Comparison of ENCODE assay signal across 15 cellular contexts in genomic region chr2:209661286-209661685, GRCh38.
DNase-seq lines count a peak whose midpoint lies in the region; ATAC-seq and TF ChIP-seq lines count a peak whose summit lies in the region.
"Had no signal": no experiment of that assay in that cellular context is flagged by ENCODE, and none has a peak within 500 bp of the region (broad histone marks: within the 10 kb centered on the region; RNA-seq: fewer than 3 reads in every experiment).

No MANE protein-coding gene starts in this region.

- no peak overlapping the region for H3K27ac ChIP-seq in substantia nigra (ENCODE audit: low read depth, low read length, poor library complexity, severe bottlenecking)
- H3K27ac ChIP-seq: KMS-11, SJSA1, skin epidermis, tibial nerve had no signal

- ATAC-seq in SK-N-SH treated with all-trans-retinoic acid at 6 μM for 48 hours (peak; percentile 57), GM19452 (IDR thresholded peaks at IDR 0.05; ENCODE audit: unreplicated experiment) (no peak), GM21528 (IDR thresholded peaks at IDR 0.05; ENCODE audit: low FRiP score, unreplicated experiment) (no peak)

- peak; percentile 6 for DNase-seq in DMS79 treated with DMSO at 0.1 percent for 48 hours (lab: John Stamatoyannopoulos, UW)
- no peak for DNase-seq in DMS79 (lab: John Stamatoyannopoulos, UW)
- DNase-seq in iPS DF 19.7 (ENCODE audit: low read depth, low spot score): peak; percentile 28
- DNase-seq in substantia nigra (lab: John Stamatoyannopoulos, UW): peak in 29 of 49 donors; percentile 1 to 57 (median 22)
- DNase-seq in A172 (ENCODE audit: low spot score): no peak
- DNase-seq: activated B cell treated with CpG ODN at 0.5 μM for 24 hours; activated T-cell treated with anti-CD3 and anti-CD28 coated beads, Interleukin-2, amount 50 U/mL, for 24 hours; DMS153 had no signal

TF ChIP-seq in SK-N-SH treated with all-trans-retinoic acid at 6 μM for 48 hours, 23 proteins besides CTCF, POLR2A, EP300 and RAD21:
- TF ChIP-seq, protein P1, sequence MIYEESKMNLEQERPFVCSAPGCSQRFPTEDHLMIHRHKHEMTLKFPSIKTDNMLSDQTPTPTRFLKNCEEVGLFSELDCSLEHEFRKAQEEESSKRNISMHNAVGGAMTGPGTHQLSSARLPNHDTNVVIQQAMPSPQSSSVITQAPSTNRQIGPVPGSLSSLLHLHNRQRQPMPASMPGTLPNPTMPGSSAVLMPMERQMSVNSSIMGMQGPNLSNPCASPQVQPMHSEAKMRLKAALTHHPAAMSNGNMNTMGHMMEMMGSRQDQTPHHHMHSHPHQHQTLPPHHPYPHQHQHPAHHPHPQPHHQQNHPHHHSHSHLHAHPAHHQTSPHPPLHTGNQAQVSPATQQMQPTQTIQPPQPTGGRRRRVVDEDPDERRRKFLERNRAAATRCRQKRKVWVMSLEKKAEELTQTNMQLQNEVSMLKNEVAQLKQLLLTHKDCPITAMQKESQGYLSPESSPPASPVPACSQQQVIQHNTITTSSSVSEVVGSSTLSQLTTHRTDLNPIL (CRISPR knock-in tag; IDR thresholded peaks at IDR 0.05; ENCODE audit: low read depth): no peak
- TF ChIP-seq ARNTL (CRISPR knock-in tag; IDR thresholded peaks at IDR 0.05; ENCODE audit: borderline replicate concordance, low read depth): no peak
- 0 out of 2 replicates have a peak, but pooled peaks have one; percentile 30 for TF ChIP-seq CSDC2 (CRISPR knock-in tag; IDR thresholded peaks at IDR 0.05)

Comparison
In these comparisons a context has a peak if more than half of its experiments do, and no peak if none do; other contexts are left out.
1. DNase-seq: peak in DMS79 treated with DMSO at 0.1 percent for 48 hours (single experiment), iPS DF 19.7 (single experiment) and substantia nigra (29 of 49); none in DMS79 (single experiment) and A172 (single experiment).